ENCODE assay signal across 8 cellular contexts in genomic region chr9:69760278-69760610, GRCh38. TPM values are rescaled to one million over a fixed set of nuclear protein-coding genes. Genes with fewer than 3 reads are reported as not detected.
DNase-seq lines count a peak whose midpoint lies in the region; ATAC-seq and TF ChIP-seq lines count a peak whose summit lies in the region.

No MANE protein-coding gene starts in this region.

- H3K27me3 Mint-ChIP-seq in activated T-cell treated with anti-CD3 and anti-CD28 coated beads, Interleukin-2, amount 50 U/mL, for 4 hours (ENCODE audit: low read depth): no peaks in the 10 kb centered on the region

- peak overlapping the region; percentile 76 for H3K4me3 ChIP-seq in OCI-LY7 (ENCODE audit: low read depth, low read length, poor library complexity, severe bottlenecking)
- peak overlapping the region; percentile 57 for H3K4me3 ChIP-seq in epithelial cell of esophagus (ENCODE audit: low read length)
- H3K4me3 ChIP-seq in neuron (ENCODE audit: low read length): peak overlapping the region; percentile 91

- H3K36me3 ChIP-seq in OCI-LY7 (ENCODE audit: insufficient read depth, low read length) (peaks cover 14% of the 10 kb centered on the region), neuron (ENCODE audit: insufficient read depth, low read length) (no peaks in the 10 kb centered on the region)

- H3K4me3 Mint-ChIP-seq in activated T-cell treated with anti-CD3 and anti-CD28 coated beads, Interleukin-2, amount 50 U/mL, for 4 hours: peak overlapping the region; percentile 94

- CTCF ChIA-PET in OCI-LY7 (lab: Charles Lee; ENCODE audit: unreplicated experiment): interaction anchor here (0.5 kb wide), 1 partner anchor 842 kb away, joined by 3 read pairs; no protein-coding TSS in a partner anchor

- peak overlapping the region; percentile 88 for H2AFZ ChIP-seq in OCI-LY7 (ENCODE audit: low read length)
- H2AFZ ChIP-seq in neuron (ENCODE audit: low read depth, low read length): no peak overlapping the region

- H3K27me3 ChIP-seq in neuron (ENCODE audit: insufficient read depth, low read length): no peaks in the 10 kb centered on the region

- peak overlapping the region; percentile 84 for H3K4me2 ChIP-seq in OCI-LY7 (ENCODE audit: low read length)

- H3K9me2 ChIP-seq in OCI-LY7 (ENCODE audit: insufficient read depth, low read length): no peaks in the 10 kb centered on the region

- TF ChIP-seq CTCF in OCI-LY7 (conservative IDR thresholded peaks at IDR 0.05; ENCODE audit: low read length) (no peak), epithelial cell of esophagus (IDR thresholded peaks at IDR 0.05; ENCODE audit: insufficient read depth, low read depth, low read length, missing control alignments) (no peak)

- no peaks in the 10 kb centered on the region for H3K9me3 Mint-ChIP-seq in activated T-cell treated with anti-CD3 and anti-CD28 coated beads, Interleukin-2, amount 50 U/mL, for 4 hours

- H3K27ac ChIP-seq in OCI-LY7 (ENCODE audit: low read depth, low read length, poor library complexity, severe bottlenecking): peak overlapping the region; percentile 86

- H3K9me3 ChIP-seq in OCI-LY7 (ENCODE audit: low read length) (no peaks in the 10 kb centered on the region), neuron (ENCODE audit: low read length) (no peaks in the 10 kb centered on the region)

- ATAC-seq in activated T-cell treated with anti-CD3 and anti-CD28 coated beads, Interleukin-2, amount 50 U/mL, for 4 hours: no peak
- no peak for ATAC-seq in GM19467 (IDR thresholded peaks at IDR 0.05; ENCODE audit: unreplicated experiment)
- no peak for ATAC-seq in HG03457 (IDR thresholded peaks at IDR 0.05; ENCODE audit: unreplicated experiment)

- DNase-seq in activated T-cell treated with anti-CD3 and anti-CD28 coated beads, Interleukin-2, amount 50 U/mL, for 4 hours: no peak
- DNase-seq in activated T-cell treated with anti-CD3 and anti-CD28 coated beads for 4 hours: no peak
- DNase-seq in OCI-LY7 (ENCODE audit: low spot score): no peak
- no peak for DNase-seq in epithelial cell of esophagus (ENCODE audit: low read depth)
- DNase-seq in germinal center (ENCODE audit: low spot score): no peak

- intact Hi-C loops in OCI-LY7 (cut with micrococcal nuclease; ENCODE audit: unreplicated experiment): loop anchor here (5.0 kb wide), 1 partner anchor 657 kb away; no protein-coding TSS in a partner anchor

- POLR2A ChIA-PET in OCI-LY7 (lab: Charles Lee): interaction anchor here (0.7 to 0.8 kb wide), 2 partner anchors 15 to 76 kb away, joined by 3 read pairs; no protein-coding TSS in a partner anchor

- no peaks in the 10 kb centered on the region for H4K20me1 ChIP-seq in OCI-LY7 (ENCODE audit: insufficient read depth, low read length)

- TSS peak; percentile 100 for BruUV-seq in OCI-LY7 (replicated peaks; lab: Mats Ljungman, UMichigan)

- H3K4me1 ChIP-seq in OCI-LY7 (ENCODE audit: insufficient read depth, low read length, poor library complexity, severe bottlenecking) (peaks cover 21% of the 10 kb centered on the region), neuron (ENCODE audit: insufficient read depth, low read length) (peaks cover 15% of the 10 kb centered on the region)

- peaks cover 29% of the 10 kb centered on the region for H3K4me1 Mint-ChIP-seq in activated T-cell treated with anti-CD3 and anti-CD28 coated beads, Interleukin-2, amount 50 U/mL, for 4 hours (ENCODE audit: low read depth)

- peaks cover 7% of the 10 kb centered on the region for H3K36me3 Mint-ChIP-seq in activated T-cell treated with anti-CD3 and anti-CD28 coated beads, Interleukin-2, amount 50 U/mL, for 4 hours (ENCODE audit: insufficient read depth)

- peaks cover 40% of the 10 kb centered on the region for H3K79me2 ChIP-seq in OCI-LY7 (ENCODE audit: insufficient read depth, low read depth, low read length)

RNA-seq across cellular contexts. Expression of gene PTAR1, which starts 0.4 kb away (rescaled TPM):
- total RNA-seq in activated T-cell treated with anti-CD3 and anti-CD28 coated beads, Interleukin-2, amount 50 U/mL, for 4 hours: 10 to 100 TPM; 27.0 to 29.2 (median 27.1) TPM
- total RNA-seq in OCI-LY7 (2014; rRNA removed; shearing (Covaris generic)): 68.8 and 71.1 TPM in 2 replicates
- total RNA-seq in OCI-LY7 (2022): 48.2 and 56.4 TPM in 2 replicates
